1 cellular context compared by ENCODE assay signal in genomic region chr6:75579951-75580350, GRCh38.
TF ChIP-seq lines count a peak whose summit lies in the region.

No MANE protein-coding gene starts in this region.

TF ChIP-seq in GM12878, 131 proteins besides CTCF, POLR2A, EP300 and RAD21 (continued from another document and continues in another):
- TF ChIP-seq E2F8 (IDR thresholded peaks at IDR 0.05; ENCODE audit: low read depth, partially characterized antibody): no peak
- TF ChIP-seq CBX5 (IDR thresholded peaks at IDR 0.05; ENCODE audit: low read depth): no peak; the same call in 1 of the 2 replicates
- TF ChIP-seq HDGF (IDR thresholded peaks at IDR 0.05): no peak
- TF ChIP-seq ZSCAN29 (IDR thresholded peaks at IDR 0.05): no peak
- TF ChIP-seq RCOR1 (conservative IDR thresholded peaks at IDR 0.05; ENCODE audit: low read depth, low read length): no peak
- no peak for TF ChIP-seq PAX8 (IDR thresholded peaks at IDR 0.05)
- no peak for TF ChIP-seq SMAD5 (IDR thresholded peaks at IDR 0.05; ENCODE audit: low read depth)
- TF ChIP-seq NFXL1 (IDR thresholded peaks at IDR 0.05; ENCODE audit: borderline replicate concordance): no peak
- no peak for TF ChIP-seq PML (IDR thresholded peaks at IDR 0.05; ENCODE audit: low read length)
- no peak for TF ChIP-seq TCF7 (IDR thresholded peaks at IDR 0.05; ENCODE audit: borderline replicate concordance)
- TF ChIP-seq ZNF217 (IDR thresholded peaks at IDR 0.05): peak; percentile 90
- no peak for TF ChIP-seq ASH2L (IDR thresholded peaks at IDR 0.05; ENCODE audit: borderline replicate concordance, low read depth)
- no peak for TF ChIP-seq NR2C2 (IDR thresholded peaks at IDR 0.05; ENCODE audit: borderline replicate concordance, control insufficient read depth, insufficient read length, low read depth)
- peak; percentile 52; the same call in 1 of the 2 replicates for TF ChIP-seq ZNF24 (IDR thresholded peaks at IDR 0.05)
- TF ChIP-seq STAT3 (IDR thresholded peaks at IDR 0.05; ENCODE audit: low read depth, low read length): no peak
- no peak for TF ChIP-seq ZNF592 (IDR thresholded peaks at IDR 0.05)
- TF ChIP-seq, protein P1, sequence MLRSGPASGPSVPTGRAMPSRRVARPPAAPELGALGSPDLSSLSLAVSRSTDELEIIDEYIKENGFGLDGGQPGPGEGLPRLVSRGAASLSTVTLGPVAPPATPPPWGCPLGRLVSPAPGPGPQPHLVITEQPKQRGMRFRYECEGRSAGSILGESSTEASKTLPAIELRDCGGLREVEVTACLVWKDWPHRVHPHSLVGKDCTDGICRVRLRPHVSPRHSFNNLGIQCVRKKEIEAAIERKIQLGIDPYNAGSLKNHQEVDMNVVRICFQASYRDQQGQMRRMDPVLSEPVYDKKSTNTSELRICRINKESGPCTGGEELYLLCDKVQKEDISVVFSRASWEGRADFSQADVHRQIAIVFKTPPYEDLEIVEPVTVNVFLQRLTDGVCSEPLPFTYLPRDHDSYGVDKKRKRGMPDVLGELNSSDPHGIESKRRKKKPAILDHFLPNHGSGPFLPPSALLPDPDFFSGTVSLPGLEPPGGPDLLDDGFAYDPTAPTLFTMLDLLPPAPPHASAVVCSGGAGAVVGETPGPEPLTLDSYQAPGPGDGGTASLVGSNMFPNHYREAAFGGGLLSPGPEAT (IDR thresholded peaks at IDR 0.05; ENCODE audit: low read depth): peak; percentile 64; the same call in 1 of the 2 replicates
- peak; percentile 46; the same call in 1 of the 2 replicates for TF ChIP-seq NFIC (IDR thresholded peaks at IDR 0.05; ENCODE audit: low read depth, low read length)
- no peak for TF ChIP-seq RELA (IDR thresholded peaks at IDR 0.05; ENCODE audit: borderline replicate concordance, partially characterized antibody)
- TF ChIP-seq SREBF2 (IDR thresholded peaks at IDR 0.05; ENCODE audit: low read length): no peak
- TF ChIP-seq NFYA (IDR thresholded peaks at IDR 0.05; ENCODE audit: borderline replicate concordance, low read depth, low read length): no peak
- no peak for TF ChIP-seq CEBPB (IDR thresholded peaks at IDR 0.05; ENCODE audit: borderline replicate concordance in 1 of 2, low read depth in 2 of 2, low read length in 2 of 2)
- no peak for TF ChIP-seq GATAD2B (conservative IDR thresholded peaks at IDR 0.05; ENCODE audit: low read depth)
- no peak for TF ChIP-seq SIX5 (IDR thresholded peaks at IDR 0.05; ENCODE audit: low read depth, low read length, severe bottlenecking)
- TF ChIP-seq CUX1 (IDR thresholded peaks at IDR 0.05; ENCODE audit: insufficient replicate concordance, low read depth, low read length): no peak
- TF ChIP-seq, protein P2, sequence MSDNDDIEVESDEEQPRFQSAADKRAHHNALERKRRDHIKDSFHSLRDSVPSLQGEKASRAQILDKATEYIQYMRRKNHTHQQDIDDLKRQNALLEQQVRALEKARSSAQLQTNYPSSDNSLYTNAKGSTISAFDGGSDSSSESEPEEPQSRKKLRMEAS (IDR thresholded peaks at IDR 0.05; ENCODE audit: low read depth, low read length): no peak
- no peak for TF ChIP-seq SMC3 (IDR thresholded peaks at IDR 0.05; ENCODE audit: borderline replicate concordance, low read length)
- no peak for TF ChIP-seq POLR2AphosphoS2 (IDR thresholded peaks at IDR 0.05; ENCODE audit: low read depth, low read length)
- TF ChIP-seq SP1 (IDR thresholded peaks at IDR 0.05; ENCODE audit: low read depth, low read length): no peak
- TF ChIP-seq IRF5 (IDR thresholded peaks at IDR 0.05; ENCODE audit: borderline replicate concordance): no peak
- TF ChIP-seq ATF2 (IDR thresholded peaks at IDR 0.05; ENCODE audit: low read length): peak; percentile 23; the same call in 1 of the 2 replicates
- TF ChIP-seq LARP7 (IDR thresholded peaks at IDR 0.05): no peak
- TF ChIP-seq EED (IDR thresholded peaks at IDR 0.05; ENCODE audit: low read depth): no peak
- TF ChIP-seq MTA3 (IDR thresholded peaks at IDR 0.05; ENCODE audit: borderline replicate concordance, low read length): no peak
- TF ChIP-seq KLF5 (IDR thresholded peaks at IDR 0.05; ENCODE audit: partially characterized antibody): no peak
- TF ChIP-seq ZNF687 (IDR thresholded peaks at IDR 0.05): no peak
- no peak for TF ChIP-seq ZNF207 (IDR thresholded peaks at IDR 0.05; ENCODE audit: borderline replicate concordance)
- TF ChIP-seq MYB (IDR thresholded peaks at IDR 0.05; ENCODE audit: borderline replicate concordance, low read depth, low read length): no peak
